ENCODE assay signal across 13 cellular contexts in genomic region chr6:45486739-45487138, GRCh38.
DNase-seq lines count a peak whose midpoint lies in the region; ATAC-seq and TF ChIP-seq lines count a peak whose summit lies in the region.
"Had no signal": no experiment of that assay in that cellular context is flagged by ENCODE, and none has a peak within 500 bp of the region (broad histone marks: within the 10 kb centered on the region; RNA-seq: fewer than 3 reads in every experiment).

No MANE protein-coding gene starts in this region.

- no peaks in the 10 kb centered on the region for H4K20me1 ChIP-seq in neural progenitor cell (ENCODE audit: low read depth)

- H3K9me3 ChIP-seq in CD4-positive, CD25-positive, alpha-beta regulatory T cell (ENCODE audit: control insufficient read depth in 2 of 2, low read length in 2 of 2), result no peaks in the 10 kb centered on the region
- H3K9me3 ChIP-seq in neural progenitor cell (ENCODE audit: low read depth), result no peaks in the 10 kb centered on the region

- no peak overlapping the region for H3K4me2 ChIP-seq in neural progenitor cell
- H3K4me2 ChIP-seq: hepatocyte had no signal

- peaks cover 25% of the 10 kb centered on the region for H3K4me1 ChIP-seq in CD4-positive, CD25-positive, alpha-beta regulatory T cell (ENCODE audit: control insufficient read depth, insufficient read depth, low read length, poor library complexity, severe bottlenecking)
- H3K4me1 ChIP-seq in neural progenitor cell, result no peaks in the 10 kb centered on the region

- intact Hi-C loops in head of caudate nucleus (cut with DNase I), result no loop called here

- no peak overlapping the region for H3K4me3 ChIP-seq in CD4-positive, CD25-positive, alpha-beta regulatory T cell (ENCODE audit: low read depth, low read length)
- no peak overlapping the region for H3K4me3 ChIP-seq in neural progenitor cell
- H3K4me3 ChIP-seq: hepatocyte had no signal

- peaks cover 2% of the 10 kb centered on the region for H3K36me3 ChIP-seq in CD4-positive, CD25-positive, alpha-beta regulatory T cell (ENCODE audit: control insufficient read depth, insufficient read depth, low read length)
- H3K36me3 ChIP-seq in neural progenitor cell, result no peaks in the 10 kb centered on the region

- no peak overlapping the region for H3K9ac ChIP-seq in neural progenitor cell

- H3K79me2 ChIP-seq in neural progenitor cell (ENCODE audit: low read depth), result no peaks in the 10 kb centered on the region
- H3K79me2 ChIP-seq: hepatocyte had no signal

- ATAC-seq in CD4-positive, CD25-positive, alpha-beta regulatory T cell (ENCODE audit: low read depth in 2 of 2), result no peak
- peak; percentile 74 for ATAC-seq in GM18517 (IDR thresholded peaks at IDR 0.05; ENCODE audit: unreplicated experiment)
- peak; percentile 59 for ATAC-seq in central memory CD8-positive, alpha-beta T cell (replicated peaks; ENCODE audit: extremely low read depth, poor library complexity, severe bottlenecking)
- ATAC-seq: naive thymus-derived CD8-positive, alpha-beta T cell; right cardiac atrium had no signal

- no peak for TF ChIP-seq CTCF in neural progenitor cell (IDR thresholded peaks at IDR 0.05)

- H3K4me3 Mint-ChIP-seq in CD4-positive, CD25-positive, alpha-beta regulatory T cell, result no peak overlapping the region
- H3K4me3 Mint-ChIP-seq in central memory CD8-positive, alpha-beta T cell, result no peak overlapping the region
- H3K4me3 Mint-ChIP-seq in neural progenitor cell, result no peak overlapping the region
- H3K4me3 Mint-ChIP-seq: naive thymus-derived CD8-positive, alpha-beta T cell had no signal

- H3K36me3 Mint-ChIP-seq in CD4-positive, CD25-positive, alpha-beta regulatory T cell, result peaks cover 5% of the 10 kb centered on the region
- H3K36me3 Mint-ChIP-seq in central memory CD8-positive, alpha-beta T cell (ENCODE audit: insufficient read depth), result peaks cover 3% of the 10 kb centered on the region
- H3K36me3 Mint-ChIP-seq in neural progenitor cell, result no peaks in the 10 kb centered on the region

- no peaks in the 10 kb centered on the region for H3F3A ChIP-seq in neural progenitor cell (ENCODE audit: low read depth)

- H3K27me3 Mint-ChIP-seq in CD4-positive, CD25-positive, alpha-beta regulatory T cell, result no peaks in the 10 kb centered on the region
- no peaks in the 10 kb centered on the region for H3K27me3 Mint-ChIP-seq in central memory CD8-positive, alpha-beta T cell
- peaks cover 4% of the 10 kb centered on the region for H3K27me3 Mint-ChIP-seq in neural progenitor cell (ENCODE audit: insufficient read depth, low read depth)
- H3K27me3 Mint-ChIP-seq: naive thymus-derived CD8-positive, alpha-beta T cell had no signal

- H3K9me3 Mint-ChIP-seq in CD4-positive, CD25-positive, alpha-beta regulatory T cell, result peaks cover 0 to 2% (median 0%) of the 10 kb centered on the region in 7 donors
- H3K9me3 Mint-ChIP-seq in central memory CD8-positive, alpha-beta T cell, result no peaks in the 10 kb centered on the region
- no peaks in the 10 kb centered on the region for H3K9me3 Mint-ChIP-seq in neural progenitor cell
- H3K9me3 Mint-ChIP-seq: naive thymus-derived CD8-positive, alpha-beta T cell had no signal

- peak in 1 of 3 donors; percentile 45 for DNase-seq in CD4-positive, CD25-positive, alpha-beta regulatory T cell
- DNase-seq in MV-4-11 (lab: John Stamatoyannopoulos, UW) (peak; percentile 87), head of caudate nucleus (no peak), neural progenitor cell (ENCODE audit: low spot score) (no peak), HUDEP-2 (lab: John Stamatoyannopoulos, UW; ENCODE audit: unreplicated experiment in 76 of 76) (no peak)
- DNase-seq in central memory CD8-positive, alpha-beta T cell (ENCODE audit: low spot score in 2 of 2), result no peak
- DNase-seq: COR-L47; naive thymus-derived CD8-positive, alpha-beta T cell; NCI-H2107; right cardiac atrium had no signal

- H3K27me3 ChIP-seq in CD4-positive, CD25-positive, alpha-beta regulatory T cell (ENCODE audit: control insufficient read depth, insufficient read depth, low read length), result no peaks in the 10 kb centered on the region
- no peaks in the 10 kb centered on the region for H3K27me3 ChIP-seq in neural progenitor cell
- H3K27me3 ChIP-seq: hepatocyte had no signal

- peak overlapping the region in 2 of 3 donors; percentile 5 to 29 for H3K27ac Mint-ChIP-seq in CD4-positive, CD25-positive, alpha-beta regulatory T cell
- H3K27ac Mint-ChIP-seq in central memory CD8-positive, alpha-beta T cell (ENCODE audit: low read depth), result no peak overlapping the region
- no peak overlapping the region for H3K27ac Mint-ChIP-seq in neural progenitor cell

- H2AFZ ChIP-seq in neural progenitor cell (replicated peaks), result no peak overlapping the region
- H2AFZ ChIP-seq: hepatocyte had no signal

- no peak overlapping the region for H3K27ac ChIP-seq in CD4-positive, CD25-positive, alpha-beta regulatory T cell (ENCODE audit: insufficient read depth, low read length, poor library complexity, severe bottlenecking)
- no peak overlapping the region for H3K27ac ChIP-seq in neural progenitor cell
- H3K27ac ChIP-seq: hepatocyte, HL-60 had no signal

- peaks cover 22 to 43% (median 33%) of the 10 kb centered on the region in 4 donors for H3K4me1 Mint-ChIP-seq in CD4-positive, CD25-positive, alpha-beta regulatory T cell
- H3K4me1 Mint-ChIP-seq in central memory CD8-positive, alpha-beta T cell, result peaks cover 53% of the 10 kb centered on the region
- no peaks in the 10 kb centered on the region for H3K4me1 Mint-ChIP-seq in neural progenitor cell

Comparison
In these comparisons a context has a peak if more than half of its experiments do, and no peak if none do; other contexts are left out.
1. ATAC-seq: peak in GM18517 (single experiment) and central memory CD8-positive, alpha-beta T cell (single experiment); none in CD4-positive, CD25-positive, alpha-beta regulatory T cell (0 of 2).
2. H3K27ac Mint-ChIP-seq: peak in CD4-positive, CD25-positive, alpha-beta regulatory T cell (2 of 3); none in central memory CD8-positive, alpha-beta T cell (single experiment) and neural progenitor cell (single experiment).